Comparison of ENCODE assay signal across 8 cellular contexts in the genomic region with DNA sequence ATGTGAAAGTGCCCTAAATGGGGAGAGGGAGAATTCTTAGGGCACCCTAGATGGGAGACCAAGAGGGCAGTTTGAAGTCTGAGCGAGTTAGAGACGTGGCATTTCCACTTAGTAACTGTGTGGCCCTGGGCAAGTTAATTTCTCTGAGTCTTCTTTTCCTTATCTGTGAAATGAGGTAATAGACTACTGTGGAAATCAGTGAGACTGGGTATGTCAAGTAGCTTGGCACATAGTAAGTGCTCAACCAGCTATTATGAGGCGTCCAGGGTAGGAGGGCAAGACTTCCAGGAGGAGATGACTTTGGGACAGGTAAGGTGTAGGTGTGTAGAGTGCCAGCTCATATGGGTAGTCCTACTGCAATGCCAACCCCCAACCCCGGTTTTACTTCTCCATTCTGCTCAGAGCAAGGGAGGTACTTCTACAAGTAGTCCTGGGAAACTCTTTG. TPM values are rescaled to one million over a fixed set of nuclear protein-coding genes. Genes with fewer than 3 reads are reported as not detected.
DNase-seq lines count a peak whose midpoint lies in the region; ATAC-seq and TF ChIP-seq lines count a peak whose summit lies in the region.

No MANE protein-coding gene starts in this region.

- peak overlapping the region; percentile 87 to 94 for H3K4me3 ChIP-seq in ascending aorta
- peak overlapping the region; percentile 94 for H3K4me3 ChIP-seq in left lung
- H3K4me3 ChIP-seq in testis, result peak overlapping the region; percentile 82 to 84

- WGBS in testis, 2 donors, result 32 to 44% methylated on average over 4 of the region's 4 CpGs

- H3K27me3 ChIP-seq in ascending aorta (no peaks in the 10 kb centered on the region), left lung (no peaks in the 10 kb centered on the region), testis (no peaks in the 10 kb centered on the region)

- H3K4me1 ChIP-seq in ascending aorta (peaks cover 0 to 13% of the 10 kb centered on the region in 2 donors), left lung (peaks cover 4 to 25% of the 10 kb centered on the region in 2 donors), testis (peaks cover 8% of the 10 kb centered on the region)

- DNase-seq in ELR (ENCODE audit: low read depth) (peak; percentile 19), ascending aorta (ENCODE audit: low spot score in 2 of 2) (no peak), left lung (no peak), testis (no peak), NCI-H1417 treated with DMSO at 0.1 percent for 48 hours (lab: John Stamatoyannopoulos, UW) (no peak), globus pallidus (ENCODE audit: low spot score) (no peak)

- H3K27ac ChIP-seq in KOPT-K1 (ENCODE audit: low read depth, low read length, poor library complexity, severe bottlenecking), result peak overlapping the region; percentile 64
- H3K27ac ChIP-seq in ascending aorta, result peak overlapping the region; percentile 65 to 67
- peak overlapping the region in 1 of 2 donors; percentile 85 for H3K27ac ChIP-seq in left lung
- H3K27ac ChIP-seq in testis, result peak overlapping the region; percentile 59 to 66

- intact Hi-C loops in ascending aorta (cut with DNase I) (loop anchor here (5.0 kb wide), 3 partner anchors 71 to 544 kb away; partner anchors contain the start of genes PLAGL2, POFUT1 and TM9SF4), left lung (cut with DNase I) (no loop called here), testis (cut with DNase I; ENCODE audit: low total_unique reads) (no loop called here)

- peaks cover 9% of the 10 kb centered on the region for H3K9me3 ChIP-seq in KOPT-K1 (ENCODE audit: insufficient read depth, low read length, poor library complexity, severe bottlenecking)
- H3K9me3 ChIP-seq in ascending aorta, result no peaks in the 10 kb centered on the region
- H3K9me3 ChIP-seq in left lung, result no peaks in the 10 kb centered on the region
- H3K9me3 ChIP-seq in testis, result no peaks in the 10 kb centered on the region

- no peak for TF ChIP-seq POLR2A in testis (IDR thresholded peaks at IDR 0.05)

- no peak for TF ChIP-seq CTCF in ascending aorta (IDR thresholded peaks at IDR 0.05)
- no peak for TF ChIP-seq CTCF in left lung (IDR thresholded peaks at IDR 0.05)
- TF ChIP-seq CTCF in testis (IDR thresholded peaks at IDR 0.05), result no peak

- H3K36me3 ChIP-seq in KOPT-K1 (ENCODE audit: insufficient read depth, low read length), result no peaks in the 10 kb centered on the region
- H3K36me3 ChIP-seq in ascending aorta, result no peaks in the 10 kb centered on the region
- H3K36me3 ChIP-seq in left lung, result no peaks in the 10 kb centered on the region
- H3K36me3 ChIP-seq in testis (ENCODE audit: low read depth, missing control alignments), result no peaks in the 10 kb centered on the region

- ATAC-seq in GM21528 (IDR thresholded peaks at IDR 0.05; ENCODE audit: low FRiP score, unreplicated experiment) (peak; percentile 47), left lung (peak; percentile 18)

RNA-seq across cellular contexts. Expression of gene KIF3B, which starts 0.8 kb away (rescaled TPM):
- 20.1 TPM for total RNA-seq in ascending aorta
- 10 to 100 TPM; 27.4 to 34.6 TPM for total RNA-seq in left lung
- 10 to 100 TPM; 33.1 to 41.2 TPM for total RNA-seq in testis
- polyA plus RNA-seq in testis (ENCODE audit: insufficient read depth, low read depth, low replicate concordance), result 55.6 TPM
